In the genomic region with DNA sequence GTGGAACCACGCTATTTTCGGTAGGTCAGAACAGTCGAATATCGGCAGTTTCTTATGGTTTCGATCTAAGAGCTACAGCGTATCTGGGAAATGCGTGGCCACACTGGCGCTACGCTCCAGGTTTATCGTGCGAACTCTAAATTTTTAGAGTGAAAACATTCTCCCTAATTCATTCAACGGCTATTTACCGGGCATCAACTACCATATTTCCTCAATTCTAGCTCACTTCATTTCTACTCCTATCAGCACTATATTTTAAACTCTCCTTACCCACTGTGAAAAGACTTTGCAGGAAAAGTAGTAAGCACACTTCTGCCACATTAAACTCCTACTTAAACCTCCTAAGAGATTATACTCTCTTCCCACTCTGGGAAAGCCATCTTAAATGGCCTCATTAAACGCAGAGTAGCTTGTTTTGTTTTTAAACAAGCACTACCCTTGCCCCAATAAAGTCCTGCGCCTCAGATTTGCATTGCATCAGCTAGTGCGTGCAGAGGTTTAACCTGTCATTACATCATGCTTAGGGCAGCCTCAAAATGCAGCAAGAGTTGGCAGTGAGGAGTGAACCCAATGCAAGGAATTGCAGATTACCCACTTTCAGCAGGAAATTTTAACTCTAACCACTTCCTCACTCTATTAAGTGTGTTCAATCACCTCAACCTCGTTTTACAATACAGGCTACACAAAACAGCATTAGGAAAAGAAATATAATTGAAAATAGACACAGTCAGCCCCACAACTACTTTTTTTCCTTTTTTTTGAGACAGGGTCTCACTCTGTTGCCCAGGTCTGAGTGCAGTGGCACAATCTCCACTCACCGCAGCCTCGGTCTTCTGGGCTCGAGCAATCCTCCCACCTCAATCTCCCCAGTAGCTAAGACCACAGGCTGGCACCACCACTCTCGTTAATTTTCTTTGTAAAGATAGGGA, we compare ENCODE assay signal across 8 cellular contexts. TPM values are rescaled to one million over a fixed set of nuclear protein-coding genes. Genes with fewer than 3 reads are reported as not detected.
DNase-seq lines count a peak whose midpoint lies in the region; ATAC-seq and TF ChIP-seq lines count a peak whose summit lies in the region.

No MANE protein-coding gene starts in this region.

- H3K9me3 ChIP-seq in Caco-2 (no peaks in the 10 kb centered on the region), PC-3 (ENCODE audit: low read length) (no peaks in the 10 kb centered on the region)

- POLR2A ChIA-PET in Caco-2 (lab: Charles Lee), result interaction anchor here (0.5 to 1.7 kb wide), 5 partner anchors 18 to 257 kb away, joined by 3 to 11 read pairs (median 8); partner anchors contain the start of gene SIAH1
- POLR2A ChIA-PET in PC-3 (lab: Charles Lee; ENCODE audit: unreplicated experiment), result interaction anchor here (0.6 to 1.0 kb wide), 5 partner anchors 17 to 592 kb away, joined by 3 to 5 read pairs (median 3); no protein-coding TSS in a partner anchor

- H3K36me3 Mint-ChIP-seq in Caco-2 (ENCODE audit: insufficient read depth, unreplicated experiment), result peaks cover 14% of the 10 kb centered on the region

- DNase-seq in Caco-2 (peak; percentile 65 to 70), PC-3 (peak; percentile 60), Right ventricle myocardium superior (no peak), pons (ENCODE audit: low spot score) (peak; percentile 42), GOT3 (lab: John Stamatoyannopoulos, UW) (no peak)
- peak; percentile 65 for DNase-seq in activated naive CD4-positive, alpha-beta T cell treated with anti-CD3 and anti-CD28 coated beads, Interleukin-2, amount 50 U/mL, for 16 hours

- H3K36me3 ChIP-seq in Caco-2 (ENCODE audit: control insufficient read depth, insufficient read depth, low read length) (no peaks in the 10 kb centered on the region), PC-3 (ENCODE audit: low read depth, low read length) (peaks cover 8% of the 10 kb centered on the region; the same call in 1 of the 2 replicates)

- H3K27me3 ChIP-seq in Caco-2 (replicated peaks; ENCODE audit: control insufficient read depth, insufficient read depth, low read length) (no peaks in the 10 kb centered on the region), PC-3 (ENCODE audit: low read length) (no peaks in the 10 kb centered on the region)

- H3K27ac ChIP-seq in PC-3 (ENCODE audit: low read length), result peak overlapping the region; percentile 77

- H3K27ac Mint-ChIP-seq in Caco-2 (ENCODE audit: unreplicated experiment), result peak overlapping the region; percentile 94

- H3K4me2 ChIP-seq in PC-3 (ENCODE audit: low read length), result peak overlapping the region; percentile 98

- intact Hi-C loops in Caco-2 (cut with micrococcal nuclease; ENCODE audit: unreplicated experiment), result loop anchor here (1.0 kb wide), 1 partner anchor 19 kb away; the partner anchor contains the start of gene SIAH1
- intact Hi-C loops in PC-3 (cut with micrococcal nuclease), result loop anchor here (1.0 to 5.0 kb wide), 6 partner anchors 18 to 256 kb away; partner anchors contain the start of gene SIAH1
- intact Hi-C loops in Right ventricle myocardium superior (cut with DNase I), result loop anchor here (5.0 kb wide), 1 partner anchor 246 kb away; the partner anchor contains the start of gene N4BP1

- H2AFZ ChIP-seq in PC-3 (ENCODE audit: low read length), result peak overlapping the region; percentile 75

- CTCF ChIA-PET in Caco-2 (lab: Charles Lee), result interaction anchor here (0.6 to 1.9 kb wide), 6 partner anchors 12 to 264 kb away, joined by 3 to 13 read pairs (median 4); no protein-coding TSS in a partner anchor
- CTCF ChIA-PET in PC-3 (lab: Charles Lee), result interaction anchor here (1.7 kb wide), 1 partner anchor 160 kb away, joined by 5 read pairs; no protein-coding TSS in a partner anchor

- BruUV-seq in Caco-2 (replicated peaks; lab: Mats Ljungman, UMichigan), result TSS peak; percentile 99
- TSS peak; percentile 86 for BruUV-seq in PC-3 (replicated peaks; lab: Mats Ljungman, UMichigan)

- H3K9me2 ChIP-seq in PC-3 (replicated peaks; ENCODE audit: low read length), result no peaks in the 10 kb centered on the region

- H3K4me1 ChIP-seq in Caco-2, result peaks cover 20% of the 10 kb centered on the region
- peaks cover 27% of the 10 kb centered on the region for H3K4me1 ChIP-seq in PC-3 (ENCODE audit: insufficient read depth, low read length)

- H4K20me1 ChIP-seq in PC-3 (ENCODE audit: low read length), result peaks cover 6% of the 10 kb centered on the region; the same call in 1 of the 2 replicates

- no peaks in the 10 kb centered on the region for H3K9me3 Mint-ChIP-seq in Caco-2 (ENCODE audit: unreplicated experiment)

- H3K4me1 Mint-ChIP-seq in Caco-2 (ENCODE audit: low read depth, unreplicated experiment), result no peaks in the 10 kb centered on the region

- H3F3A ChIP-seq in PC-3 (ENCODE audit: low read length, unreplicated experiment), result no peaks in the 10 kb centered on the region

- H3K4me3 ChIP-seq in Caco-2 (ENCODE audit: low read depth, low read length), result peak overlapping the region; percentile 54
- peak overlapping the region; percentile 81 for H3K4me3 ChIP-seq in PC-3 (ENCODE audit: low read length)

- peak overlapping the region; percentile 86 for H3K4me3 Mint-ChIP-seq in Caco-2 (ENCODE audit: unreplicated experiment)

- no peaks in the 10 kb centered on the region for H3K27me3 Mint-ChIP-seq in Caco-2 (ENCODE audit: insufficient read depth, unreplicated experiment)

- peaks cover 98% of the 10 kb centered on the region for H3K79me2 ChIP-seq in PC-3 (ENCODE audit: low read length)

- ATAC-seq in GM19324 (IDR thresholded peaks at IDR 0.05; ENCODE audit: low FRiP score, unreplicated experiment) (peak; percentile 65), HG03354 (IDR thresholded peaks at IDR 0.05; ENCODE audit: poor library complexity, severe bottlenecking, unreplicated experiment) (peak; percentile 76), PC-3 (peak; percentile 51), Right ventricle myocardium superior (ENCODE audit: poor library complexity) (peak; percentile 57)

- TF ChIP-seq CTCF in Caco-2 (IDR thresholded peaks at IDR 0.05; ENCODE audit: insufficient read depth in 1 of 2, low read depth in 1 of 2, low read length in 1 of 2, severe bottlenecking in 1 of 2, unreplicated experiment in 1 of 2), result no peak
- TF ChIP-seq CTCF in PC-3 (conservative IDR thresholded peaks at IDR 0.05; ENCODE audit: low read depth, low read length), result no peak

- peak overlapping the region; percentile 77 for H3K9ac ChIP-seq in PC-3 (ENCODE audit: low read length)

RNA-seq across cellular contexts. Expression of gene SIAH1, which starts 18.8 kb away (rescaled TPM):
- total RNA-seq in Caco-2 (2022) (26.6 and 27.2 TPM in 2 replicates), PC-3 (2014; rRNA removed) (10.9 and 16.2 TPM in 2 replicates), Right ventricle myocardium superior (11.4 TPM)

Comparison
In these comparisons a context has a peak if more than half of its experiments do, and no peak if none do; other contexts are left out.
1. DNase-seq: peak in Caco-2 (2 of 2), PC-3 (single experiment), activated naive CD4-positive, alpha-beta T cell treated with anti-CD3 and anti-CD28 coated beads, Interleukin-2, amount 50 U/mL, for 16 hours (single experiment) and pons (single experiment); none in Right ventricle myocardium superior (single experiment) and GOT3 (single experiment).
2. Peak in every context shown above with its lines, with median percentiles within 50 percentile points of each other: ATAC-seq.